In genomic region chr18:48902023-48902855, GRCh38 we compare ENCODE assay signal across 8 cellular contexts. TPM values are rescaled to one million over a fixed set of nuclear protein-coding genes. Genes with fewer than 3 reads are reported as not detected.
DNase-seq lines count a peak whose midpoint lies in the region; ATAC-seq and TF ChIP-seq lines count a peak whose summit lies in the region.

No MANE protein-coding gene starts in this region.

- WGBS in psoas muscle, 3 donors, result 39 to 65% (median 46%) methylated on average over 22 to 27 of the region's 27 CpGs

- H3K9me3 Mint-ChIP-seq in activated naive CD8-positive, alpha-beta T cell treated with anti-CD3 and anti-CD28 coated beads, Interleukin-2, amount 10 ng/mL, durations not matched to agents 7 days and 5 days, result peaks cover 16% of the 10 kb centered on the region
- peaks cover 13% of the 10 kb centered on the region for H3K9me3 Mint-ChIP-seq in activated naive CD8-positive, alpha-beta T cell treated with anti-CD3 and anti-CD28 coated beads for 36 hours

- H3K4me1 ChIP-seq in psoas muscle, result peaks cover 11% of the 10 kb centered on the region

- H3K27me3 ChIP-seq in psoas muscle (ENCODE audit: insufficient read depth in 3 of 3, low read length in 2 of 3), result no peaks in the 10 kb centered on the region

- no peak for TF ChIP-seq CTCF in psoas muscle (IDR thresholded peaks at IDR 0.05)

- no peak for ATAC-seq in activated naive CD8-positive, alpha-beta T cell treated with anti-CD3 and anti-CD28 coated beads, Interleukin-2, amount 10 ng/mL, durations not matched to agents 7 days and 5 days (ENCODE audit: low read depth)
- ATAC-seq in SK-N-SH treated with all-trans-retinoic acid at 6 μM for 48 hours (peak; percentile 95), psoas muscle (peak; percentile 64 to 74 (median 70)), GM21723 (IDR thresholded peaks at IDR 0.05; ENCODE audit: unreplicated experiment) (no peak), HG03159 (IDR thresholded peaks at IDR 0.05; ENCODE audit: unreplicated experiment) (no peak)

- POLR2A ChIA-PET in activated naive CD8-positive, alpha-beta T cell treated with anti-CD3 and anti-CD28 coated beads, Interleukin-2, amount 10 ng/mL, durations not matched to agents 7 days and 5 days (lab: Charles Lee), result no interaction called here

- intact Hi-C loops in head of caudate nucleus (cut with DNase I), result no loop called here
- intact Hi-C loops in psoas muscle (cut with DNase I), result no loop called here

- peaks cover 4% of the 10 kb centered on the region for H3K9me3 ChIP-seq in psoas muscle

- H3K27me3 Mint-ChIP-seq in activated naive CD8-positive, alpha-beta T cell treated with anti-CD3 and anti-CD28 coated beads, Interleukin-2, amount 10 ng/mL, durations not matched to agents 7 days and 5 days, result peaks cover 8% of the 10 kb centered on the region
- H3K27me3 Mint-ChIP-seq in activated naive CD8-positive, alpha-beta T cell treated with anti-CD3 and anti-CD28 coated beads for 36 hours, result no peaks in the 10 kb centered on the region

- H3K27ac Mint-ChIP-seq in activated naive CD8-positive, alpha-beta T cell treated with anti-CD3 and anti-CD28 coated beads, Interleukin-2, amount 10 ng/mL, durations not matched to agents 7 days and 5 days, result no peak overlapping the region
- no peak overlapping the region for H3K27ac Mint-ChIP-seq in activated naive CD8-positive, alpha-beta T cell treated with anti-CD3 and anti-CD28 coated beads for 36 hours

- peak overlapping the region; percentile 61 for H3K27ac ChIP-seq in psoas muscle

- DNase-seq in activated naive CD8-positive, alpha-beta T cell treated with anti-CD3 and anti-CD28 coated beads, Interleukin-2, amount 10 ng/mL, durations not matched to agents 7 days and 5 days, result peak; percentile 23
- no peak for DNase-seq in activated naive CD8-positive, alpha-beta T cell treated with anti-CD3 and anti-CD28 coated beads for 36 hours
- DNase-seq in head of caudate nucleus (peak in 37 of 42 donors; percentile 16 to 89 (median 64)), psoas muscle (peak; percentile 88 to 90), middle frontal gyrus (ENCODE audit: extremely low spot score, low spot score) (no peak)

- H3K36me3 Mint-ChIP-seq in activated naive CD8-positive, alpha-beta T cell treated with anti-CD3 and anti-CD28 coated beads, Interleukin-2, amount 10 ng/mL, durations not matched to agents 7 days and 5 days, result peaks cover 14% of the 10 kb centered on the region
- no peaks in the 10 kb centered on the region for H3K36me3 Mint-ChIP-seq in activated naive CD8-positive, alpha-beta T cell treated with anti-CD3 and anti-CD28 coated beads for 36 hours

- H3K4me3 Mint-ChIP-seq in activated naive CD8-positive, alpha-beta T cell treated with anti-CD3 and anti-CD28 coated beads, Interleukin-2, amount 10 ng/mL, durations not matched to agents 7 days and 5 days, result no peak overlapping the region
- no peak overlapping the region for H3K4me3 Mint-ChIP-seq in activated naive CD8-positive, alpha-beta T cell treated with anti-CD3 and anti-CD28 coated beads for 36 hours

- peaks cover 10% of the 10 kb centered on the region for H3K4me1 Mint-ChIP-seq in activated naive CD8-positive, alpha-beta T cell treated with anti-CD3 and anti-CD28 coated beads, Interleukin-2, amount 10 ng/mL, durations not matched to agents 7 days and 5 days
- peaks cover 8% of the 10 kb centered on the region for H3K4me1 Mint-ChIP-seq in activated naive CD8-positive, alpha-beta T cell treated with anti-CD3 and anti-CD28 coated beads for 36 hours

- no peaks in the 10 kb centered on the region for H3K36me3 ChIP-seq in psoas muscle (ENCODE audit: insufficient read depth in 1 of 2, low read depth in 1 of 2)

- no peak overlapping the region for H3K4me3 ChIP-seq in psoas muscle

TF ChIP-seq in SK-N-SH treated with all-trans-retinoic acid at 6 μM for 48 hours, 23 proteins besides CTCF, POLR2A, EP300 and RAD21 (continues in another document):
- TF ChIP-seq ZNF8 (CRISPR knock-in tag; IDR thresholded peaks at IDR 0.05) (no peak; the same call in 1 of the 2 replicates), PPARA (CRISPR knock-in tag; IDR thresholded peaks at IDR 0.05; ENCODE audit: borderline replicate concordance) (no peak), CSDC2 (CRISPR knock-in tag; IDR thresholded peaks at IDR 0.05) (no peak), ISL1 (CRISPR knock-in tag; IDR thresholded peaks at IDR 0.05) (peak; percentile 58), ESRRG (CRISPR knock-in tag; IDR thresholded peaks at IDR 0.05) (no peak), TCF4 (CRISPR knock-in tag; IDR thresholded peaks at IDR 0.05; ENCODE audit: borderline replicate concordance) (no peak), POU6F1 (CRISPR knock-in tag; IDR thresholded peaks at IDR 0.05; ENCODE audit: borderline replicate concordance, low read depth) (no peak), CREB5 (CRISPR knock-in tag; IDR thresholded peaks at IDR 0.05; ENCODE audit: low read depth) (0 out of 2 replicates have a peak, but pooled peaks have one; percentile 39), TOX (CRISPR knock-in tag; IDR thresholded peaks at IDR 0.05; ENCODE audit: borderline replicate concordance) (no peak), ZNF565 (CRISPR knock-in tag; conservative IDR thresholded peaks at IDR 0.05; ENCODE audit: low read depth) (no peak), ZFP30 (CRISPR knock-in tag; IDR thresholded peaks at IDR 0.05) (no peak)
- TF ChIP-seq, protein P1, sequence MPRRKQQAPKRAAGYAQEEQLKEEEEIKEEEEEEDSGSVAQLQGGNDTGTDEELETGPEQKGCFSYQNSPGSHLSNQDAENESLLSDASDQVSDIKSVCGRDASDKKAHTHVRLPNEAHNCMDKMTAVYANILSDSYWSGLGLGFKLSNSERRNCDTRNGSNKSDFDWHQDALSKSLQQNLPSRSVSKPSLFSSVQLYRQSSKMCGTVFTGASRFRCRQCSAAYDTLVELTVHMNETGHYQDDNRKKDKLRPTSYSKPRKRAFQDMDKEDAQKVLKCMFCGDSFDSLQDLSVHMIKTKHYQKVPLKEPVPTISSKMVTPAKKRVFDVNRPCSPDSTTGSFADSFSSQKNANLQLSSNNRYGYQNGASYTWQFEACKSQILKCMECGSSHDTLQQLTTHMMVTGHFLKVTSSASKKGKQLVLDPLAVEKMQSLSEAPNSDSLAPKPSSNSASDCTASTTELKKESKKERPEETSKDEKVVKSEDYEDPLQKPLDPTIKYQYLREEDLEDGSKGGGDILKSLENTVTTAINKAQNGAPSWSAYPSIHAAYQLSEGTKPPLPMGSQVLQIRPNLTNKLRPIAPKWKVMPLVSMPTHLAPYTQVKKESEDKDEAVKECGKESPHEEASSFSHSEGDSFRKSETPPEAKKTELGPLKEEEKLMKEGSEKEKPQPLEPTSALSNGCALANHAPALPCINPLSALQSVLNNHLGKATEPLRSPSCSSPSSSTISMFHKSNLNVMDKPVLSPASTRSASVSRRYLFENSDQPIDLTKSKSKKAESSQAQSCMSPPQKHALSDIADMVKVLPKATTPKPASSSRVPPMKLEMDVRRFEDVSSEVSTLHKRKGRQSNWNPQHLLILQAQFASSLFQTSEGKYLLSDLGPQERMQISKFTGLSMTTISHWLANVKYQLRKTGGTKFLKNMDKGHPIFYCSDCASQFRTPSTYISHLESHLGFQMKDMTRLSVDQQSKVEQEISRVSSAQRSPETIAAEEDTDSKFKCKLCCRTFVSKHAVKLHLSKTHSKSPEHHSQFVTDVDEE (CRISPR knock-in tag; IDR thresholded peaks at IDR 0.05), result 0 out of 2 replicates have a peak, but pooled peaks have one; percentile 68
- TF ChIP-seq, protein P2, sequence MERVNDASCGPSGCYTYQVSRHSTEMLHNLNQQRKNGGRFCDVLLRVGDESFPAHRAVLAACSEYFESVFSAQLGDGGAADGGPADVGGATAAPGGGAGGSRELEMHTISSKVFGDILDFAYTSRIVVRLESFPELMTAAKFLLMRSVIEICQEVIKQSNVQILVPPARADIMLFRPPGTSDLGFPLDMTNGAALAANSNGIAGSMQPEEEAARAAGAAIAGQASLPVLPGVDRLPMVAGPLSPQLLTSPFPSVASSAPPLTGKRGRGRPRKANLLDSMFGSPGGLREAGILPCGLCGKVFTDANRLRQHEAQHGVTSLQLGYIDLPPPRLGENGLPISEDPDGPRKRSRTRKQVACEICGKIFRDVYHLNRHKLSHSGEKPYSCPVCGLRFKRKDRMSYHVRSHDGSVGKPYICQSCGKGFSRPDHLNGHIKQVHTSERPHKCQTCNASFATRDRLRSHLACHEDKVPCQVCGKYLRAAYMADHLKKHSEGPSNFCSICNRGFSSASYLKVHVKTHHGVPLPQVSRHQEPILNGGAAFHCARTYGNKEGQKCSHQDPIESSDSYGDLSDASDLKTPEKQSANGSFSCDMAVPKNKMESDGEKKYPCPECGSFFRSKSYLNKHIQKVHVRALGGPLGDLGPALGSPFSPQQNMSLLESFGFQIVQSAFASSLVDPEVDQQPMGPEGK (CRISPR knock-in tag; IDR thresholded peaks at IDR 0.05; ENCODE audit: borderline replicate concordance), result peak; percentile 79; the same call in 1 of the 2 replicates

RNA-seq across cellular contexts. Expression of gene SMAD7, which starts 48.5 kb away (rescaled TPM):
- 10 to 100 TPM; 26.8 to 30.1 TPM for total RNA-seq in activated naive CD8-positive, alpha-beta T cell treated with anti-CD3 and anti-CD28 coated beads, Interleukin-2, amount 10 ng/mL, durations not matched to agents 7 days and 5 days
- total RNA-seq in activated naive CD8-positive, alpha-beta T cell treated with anti-CD3 and anti-CD28 coated beads for 36 hours, result 1 to 10 TPM; 9.0 to 9.4 TPM
- total RNA-seq in psoas muscle, result 10 to 100 TPM in 2 of 4 donors, 1 to 10 TPM in 2; 8.4 to 14.7 (median 10.4) TPM
- polyA plus RNA-seq in psoas muscle, result 1 to 10 TPM; 5.4 to 6.1 (median 5.8) TPM

Comparison
In these comparisons a context has a peak if more than half of its experiments do, and no peak if none do; other contexts are left out.
1. DNase-seq: peak in activated naive CD8-positive, alpha-beta T cell treated with anti-CD3 and anti-CD28 coated beads, Interleukin-2, amount 10 ng/mL, durations not matched to agents 7 days and 5 days (single experiment), head of caudate nucleus (37 of 42) and psoas muscle (2 of 2); none in activated naive CD8-positive, alpha-beta T cell treated with anti-CD3 and anti-CD28 coated beads for 36 hours (single experiment) and middle frontal gyrus (single experiment).
2. ATAC-seq: peak in SK-N-SH treated with all-trans-retinoic acid at 6 μM for 48 hours (single experiment) and psoas muscle (4 of 4); none in activated naive CD8-positive, alpha-beta T cell treated with anti-CD3 and anti-CD28 coated beads, Interleukin-2, amount 10 ng/mL, durations not matched to agents 7 days and 5 days (single experiment), GM21723 (single experiment) and HG03159 (single experiment).